8 cellular contexts compared by ENCODE assay signal in genomic region chr2:147575106-147575505, GRCh38.
"Had no signal": no experiment of that assay in that cellular context is flagged by ENCODE, and none has a peak within 500 bp of the region (broad histone marks: within the 10 kb centered on the region; RNA-seq: fewer than 3 reads in every experiment).

No MANE protein-coding gene starts in this region.

- H3K36me3 Mint-ChIP-seq: IgD-negative memory B cell had no signal

- H3K4me2 ChIP-seq: KMS-11 had no signal

- H3K4me1 Mint-ChIP-seq: IgD-negative memory B cell had no signal

- FAIRE-seq: HepG2, HTR-8/SVneo had no signal

- H3K27ac ChIP-seq: HL-60, KMS-11 had no signal

- H3K27me3 Mint-ChIP-seq: IgD-negative memory B cell had no signal

- H3K9ac ChIP-seq: KMS-11 had no signal

- ATAC-seq: HepG2 had no signal

- H3K4me3 Mint-ChIP-seq: IgD-negative memory B cell had no signal

- DNase-seq: IMR-90, KBM-7, KG1 had no signal
